In the genomic region with DNA sequence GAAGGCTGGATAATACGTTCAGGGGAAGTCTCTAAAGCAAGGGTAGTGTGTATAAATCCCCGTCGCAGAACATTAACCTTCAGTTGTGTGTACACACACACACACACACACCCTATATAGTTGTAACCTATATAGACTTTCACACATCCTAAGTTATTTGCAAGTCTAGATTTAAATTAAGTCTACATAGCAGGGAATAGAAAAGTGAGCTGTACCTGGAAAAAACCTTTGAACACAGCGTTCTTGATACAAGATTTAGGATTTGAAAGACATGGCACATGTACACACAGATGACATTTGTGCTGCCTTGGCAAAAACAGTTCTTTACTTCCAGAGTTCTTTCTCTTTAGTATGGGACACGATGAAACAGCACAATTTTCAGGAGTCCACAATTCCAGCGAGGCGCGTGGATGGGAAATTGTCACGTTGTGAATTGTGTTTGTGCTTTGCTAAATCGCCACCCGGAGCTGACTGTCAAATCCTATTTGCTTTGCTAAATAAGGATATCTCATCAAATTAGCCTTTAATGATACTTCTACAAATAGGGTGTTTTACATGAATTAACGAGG, we compare ENCODE assay signal across 11 cellular contexts.
A peak's percentile ranks its signal among the peaks of the same experiment; 100 is the strongest.
DNase-seq lines count a peak whose midpoint lies in the region; ATAC-seq and TF ChIP-seq lines count a peak whose summit lies in the region.
"Had no signal": no experiment of that assay in that cellular context is flagged by ENCODE, and none has a peak within 500 bp of the region (broad histone marks: within the 10 kb centered on the region; RNA-seq: fewer than 3 reads in every experiment).

No MANE protein-coding gene starts in this region.

- 100% methylated on average over 1 of the region's 12 CpGs; no CpG with 5 or more reads in 1 of the 2 experiments for WGBS in IMR-90 (ENCODE audit: extremely low coverage in 2 of 2, insufficient read length in 1 of 2), 2 experiments
- 81 to 88% methylated on average over 6 to 7 of the region's 12 CpGs for WGBS in mesodermal cell (ENCODE audit: insufficient coverage in 2 of 2), 2 experiments

- H3K4ac ChIP-seq in IMR-90 (ENCODE audit: low read depth, low read length), result no peak overlapping the region

- H2AK5ac ChIP-seq in IMR-90 (ENCODE audit: low read depth, low read length), result no peak overlapping the region

- H4K8ac ChIP-seq in IMR-90 (ENCODE audit: low read depth in 2 of 2, low read length in 2 of 2), result no peak overlapping the region

- H2BK120ac ChIP-seq in IMR-90 (ENCODE audit: low read depth, low read length), result no peak overlapping the region

- POLR2A ChIA-PET in IMR-90 (lab: Charles Lee; ENCODE audit: unreplicated experiment), result interaction anchor here (0.5 kb wide), 1 partner anchor 382 kb away, joined by 4 read pairs; no protein-coding TSS in a partner anchor

- H3K18ac ChIP-seq in IMR-90 (ENCODE audit: low read depth, low read length), result no peak overlapping the region

- peaks cover 58% of the 10 kb centered on the region for H4K20me1 ChIP-seq in IMR-90 (ENCODE audit: insufficient read depth, low read length)

- TF ChIP-seq RAD21 in IMR-90 (IDR thresholded peaks at IDR 0.05; ENCODE audit: low read length), result no peak

- no peak for TF ChIP-seq CTCF in IMR-90 (conservative IDR thresholded peaks at IDR 0.05; ENCODE audit: low read depth, low read length)

- H3K9ac ChIP-seq in IMR-90 (ENCODE audit: low read depth, low read length), result no peak overlapping the region
- peak overlapping the region; percentile 73 for H3K9ac ChIP-seq in adipocyte (ENCODE audit: low read length)
- peak overlapping the region in 4 of 5 donors; percentile 3 to 50 (median 21) for H3K9ac ChIP-seq in subcutaneous abdominal adipose tissue (ENCODE audit: low read length in 5 of 5)

- dilution Hi-C loops in IMR-90 (cut with HindIII; ENCODE audit: low sequenced_read_pairs, unreplicated experiment), result no loop called here

- intact Hi-C loops in IMR-90 (cut with micrococcal nuclease), result no loop called here

- H4K91ac ChIP-seq in IMR-90 (ENCODE audit: insufficient read depth, low read depth, low read length), result no peak overlapping the region

- H2BK5ac ChIP-seq in IMR-90 (ENCODE audit: low read depth, low read length, poor library complexity, severe bottlenecking), result no peak overlapping the region

- peaks cover 11% of the 10 kb centered on the region; the same call in 1 of the 2 replicates for H3K9me1 ChIP-seq in IMR-90 (ENCODE audit: insufficient read depth, low read length)

- H2BK20ac ChIP-seq in IMR-90 (ENCODE audit: low read depth, low read length), result no peak overlapping the region

- no TSS peak for BruUV-seq in IMR-90 (replicated peaks; lab: Mats Ljungman, UMichigan)

- H3K56ac ChIP-seq in IMR-90 (ENCODE audit: extremely low read depth, insufficient read depth, low read length), result no peak overlapping the region

- ATAC-seq in IMR-90 (ENCODE audit: low read depth), result no peak
- no peak for ATAC-seq in GM21529 (IDR thresholded peaks at IDR 0.05; ENCODE audit: unreplicated experiment)
- ATAC-seq in left lobe of liver, result no peak
- no peak for ATAC-seq in HG02973 (IDR thresholded peaks at IDR 0.05; ENCODE audit: unreplicated experiment)
- ATAC-seq: right cardiac atrium had no signal

- H3K79me1 ChIP-seq in IMR-90 (ENCODE audit: low read depth in 1 of 2, low read length in 2 of 2), result peaks cover 10 to 65% of the 10 kb centered on the region in 2 experiments

- no peak overlapping the region for H3K14ac ChIP-seq in IMR-90 (replicated peaks; ENCODE audit: low read depth, low read length)

- H3K4me3 ChIP-seq in IMR-90 (ENCODE audit: insufficient read depth, low read depth, low read length), result no peak overlapping the region
- peak overlapping the region; percentile 97 for H3K4me3 ChIP-seq in adipocyte (ENCODE audit: low read length)
- no peak overlapping the region for H3K4me3 ChIP-seq in mesodermal cell (ENCODE audit: extremely low read depth, insufficient read depth, low read length, poor library complexity, severe bottlenecking)
- peak overlapping the region; percentile 2 to 92 (median 39) for H3K4me3 ChIP-seq in subcutaneous abdominal adipose tissue (ENCODE audit: low read depth in 1 of 5, low read length in 5 of 5)

- no peak for DNase-seq in IMR-90
- no peak for DNase-seq in adipocyte (ENCODE audit: low read depth)
- DNase-seq in left lobe of liver (ENCODE audit: low spot score), result no peak
- DNase-seq: activated CD4-positive, alpha-beta memory T cell treated with anti-CD3 and anti-CD28 coated beads for 36 hours; activated naive CD4-positive, alpha-beta T cell; OCI-M1; right cardiac atrium had no signal

- CTCF ChIA-PET in IMR-90 (lab: Yijun Ruan, JAX), result interaction anchor here (0.5 kb wide), 1 partner anchor 249 kb away, joined by 4 read pairs; no protein-coding TSS in a partner anchor

- H3K27ac ChIP-seq in IMR-90 (ENCODE audit: insufficient read depth, low read length) (no peak overlapping the region), mesodermal cell (ENCODE audit: low read depth, low read length, severe bottlenecking) (peak overlapping the region; percentile 5), subcutaneous abdominal adipose tissue (ENCODE audit: low read depth, low read length) (peak overlapping the region; percentile 97)

- no peak overlapping the region for H2AFZ ChIP-seq in IMR-90 (replicated peaks; ENCODE audit: low read length, poor library complexity)

- H4K5ac ChIP-seq in IMR-90 (ENCODE audit: low read depth, low read length), result no peak overlapping the region

- no peaks in the 10 kb centered on the region for H3K36me3 ChIP-seq in IMR-90 (ENCODE audit: control insufficient read depth, insufficient read depth, low read length)
- H3K36me3 ChIP-seq in adipocyte (ENCODE audit: control insufficient read depth, insufficient read depth, low read length, severe bottlenecking), result peaks cover 7% of the 10 kb centered on the region
- no peaks in the 10 kb centered on the region for H3K36me3 ChIP-seq in mesodermal cell (ENCODE audit: control insufficient read depth, insufficient read depth, low read length)
- H3K36me3 ChIP-seq in subcutaneous abdominal adipose tissue (ENCODE audit: control insufficient read depth in 5 of 5, insufficient read depth in 5 of 5, low read length in 5 of 5), result no peaks in the 10 kb centered on the region

- no peak for TF ChIP-seq POLR2A in IMR-90 (IDR thresholded peaks at IDR 0.05; ENCODE audit: low read depth, low read length)

- in situ Hi-C loops in IMR-90 (cut with MboI; ENCODE audit: low sequenced_read_pairs), result loop anchor here (5.0 to 10.0 kb wide), 2 partner anchors 57 to 90 kb away; no protein-coding TSS in a partner anchor

- no peaks in the 10 kb centered on the region for H3K27me3 ChIP-seq in IMR-90 (ENCODE audit: control insufficient read depth, insufficient read depth, low read length)
- H3K27me3 ChIP-seq in adipocyte (replicated peaks; ENCODE audit: control insufficient read depth, insufficient read depth, low read length), result no peaks in the 10 kb centered on the region
- no peaks in the 10 kb centered on the region for H3K27me3 ChIP-seq in subcutaneous abdominal adipose tissue (ENCODE audit: control insufficient read depth in 5 of 5, insufficient read depth in 4 of 5, low read length in 5 of 5)

- no peak overlapping the region for H2AK9ac ChIP-seq in IMR-90 (replicated peaks; ENCODE audit: low read depth, low read length, poor library complexity)

- no peak overlapping the region for H3K4me2 ChIP-seq in IMR-90 (ENCODE audit: low read depth, low read length)

- H3K9me3 ChIP-seq in IMR-90 (ENCODE audit: control insufficient read depth, insufficient read depth, low read length) (no peaks in the 10 kb centered on the region), adipocyte (ENCODE audit: control insufficient read depth, low read length) (no peaks in the 10 kb centered on the region), mesodermal cell (ENCODE audit: control insufficient read depth, low read length) (no peaks in the 10 kb centered on the region), subcutaneous abdominal adipose tissue (ENCODE audit: control insufficient read depth in 5 of 5, low read length in 5 of 5) (no peaks in the 10 kb centered on the region)

- H3K4me1 ChIP-seq in IMR-90 (ENCODE audit: control insufficient read depth, insufficient read depth, low read length), result peaks cover 30% of the 10 kb centered on the region
- H3K4me1 ChIP-seq in adipocyte (ENCODE audit: control insufficient read depth, insufficient read depth, low read length), result peaks cover 53% of the 10 kb centered on the region
- peaks cover 51% of the 10 kb centered on the region for H3K4me1 ChIP-seq in mesodermal cell (ENCODE audit: control insufficient read depth, insufficient read depth, low read length, poor library complexity, severe bottlenecking)
- peaks cover 5 to 75% (median 65%) of the 10 kb centered on the region in 5 donors for H3K4me1 ChIP-seq in subcutaneous abdominal adipose tissue (ENCODE audit: control insufficient read depth in 5 of 5, insufficient read depth in 5 of 5, low read length in 5 of 5)

- H2BK15ac ChIP-seq in IMR-90 (ENCODE audit: low read depth, low read length), result no peak overlapping the region

- H3K23ac ChIP-seq in IMR-90 (ENCODE audit: low read depth, low read length), result no peak overlapping the region

TF ChIP-seq in IMR-90, 13 proteins besides CTCF, POLR2A, EP300 and RAD21:
- TF ChIP-seq MAFK (IDR thresholded peaks at IDR 0.05; ENCODE audit: low read depth, low read length) (peak; percentile 20; the same call in 1 of the 2 replicates), NFE2L2 (IDR thresholded peaks at IDR 0.05; ENCODE audit: low read depth, low read length) (no peak)

Comparison
In these comparisons a context has a peak if more than half of its experiments do, and no peak if none do; other contexts are left out.
1. H3K4me3 ChIP-seq: peak in adipocyte (single experiment) and subcutaneous abdominal adipose tissue (5 of 5); none in IMR-90 (single experiment) and mesodermal cell (single experiment).